ENCODE assay signal across 23 cellular contexts in the genomic region with DNA sequence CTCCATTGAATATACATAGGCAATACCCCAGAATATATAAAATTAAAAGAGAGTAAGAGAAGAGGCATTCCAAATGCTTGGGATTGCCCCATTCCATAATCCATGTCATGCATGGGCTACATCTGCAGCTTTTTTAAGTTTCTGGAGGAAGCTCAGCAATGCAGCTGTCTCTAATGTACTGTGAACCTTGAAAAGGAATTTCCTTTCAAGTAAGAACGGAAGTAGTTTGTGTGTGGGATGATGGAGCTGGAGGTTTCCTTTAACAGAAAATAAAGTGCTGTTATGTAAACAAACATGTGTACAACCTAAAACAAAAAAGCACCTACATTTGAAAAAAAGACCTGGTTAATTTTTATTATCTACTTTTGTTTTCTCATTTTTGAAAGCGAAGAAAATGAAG.
A peak's percentile ranks its signal among the peaks of the same experiment; 100 is the strongest.
DNase-seq lines count a peak whose midpoint lies in the region; ATAC-seq and TF ChIP-seq lines count a peak whose summit lies in the region.
"Had no signal": no experiment of that assay in that cellular context is flagged by ENCODE, and none has a peak within 500 bp of the region (broad histone marks: within the 10 kb centered on the region; RNA-seq: fewer than 3 reads in every experiment).

No MANE protein-coding gene starts in this region.

- H3K36me3 ChIP-seq in GM23338 (ENCODE audit: insufficient read depth): no peaks in the 10 kb centered on the region
- no peaks in the 10 kb centered on the region for H3K36me3 ChIP-seq in neural progenitor cell
- no peaks in the 10 kb centered on the region for H3K36me3 ChIP-seq in Karpas-422 (ENCODE audit: insufficient read depth, low read length)
- H3K36me3 ChIP-seq: gastrocnemius medialis, spleen, thyroid gland had no signal

- H3K4me3 Mint-ChIP-seq in GM23338 (no peak overlapping the region), brain (peak overlapping the region in 1 of 5 experiments; percentile 46), neural progenitor cell (no peak overlapping the region)
- no peak overlapping the region for H3K4me3 Mint-ChIP-seq in stimulated activated naive B cell treated with anti-CD40 and anti-IgM and Interleukin-4, amounts not matched to agents 10 μg/mL and 1 μg/mL and 100 μg/mL, for 72 hours
- H3K4me3 Mint-ChIP-seq: activated naive CD8-positive, alpha-beta T cell; activated T-helper 1 cell treated with anti-CD3 and anti-CD28 coated beads, Interleukin-12 subunit alpha, Interleukin-12 subunit beta, Interleukin-2, Interleukin-4 antibody, amounts not matched to agents 30 ng/mL and 10 ng/mL and 1 ng/mL, durations not matched to agents 14 hours and 24 hours and 36 hours; T-helper 17 cell had no signal

- no peaks in the 10 kb centered on the region for H3K9me3 ChIP-seq in neural progenitor cell (ENCODE audit: low read depth)
- H3K9me3 ChIP-seq in Karpas-422 (ENCODE audit: low read length): no peaks in the 10 kb centered on the region
- H3K9me3 ChIP-seq: gastrocnemius medialis, spleen, thyroid gland had no signal

- H3F3A ChIP-seq in GM23338 (replicated peaks; ENCODE audit: low read depth) (no peaks in the 10 kb centered on the region), neural progenitor cell (ENCODE audit: low read depth) (peaks cover 4% of the 10 kb centered on the region)

- H4K20me1 ChIP-seq in GM23338 (replicated peaks; ENCODE audit: insufficient read depth) (no peaks in the 10 kb centered on the region), neural progenitor cell (ENCODE audit: low read depth) (no peaks in the 10 kb centered on the region), Karpas-422 (ENCODE audit: insufficient read depth, low read depth, low read length) (no peaks in the 10 kb centered on the region)

- H3K4me3 ChIP-seq in GM23338 (no peak overlapping the region), fibroblast of pulmonary artery (replicated peaks; ENCODE audit: low read depth, low read length) (no peak overlapping the region), neural progenitor cell (no peak overlapping the region), Karpas-422 (ENCODE audit: low read length) (no peak overlapping the region)
- H3K4me3 ChIP-seq: gastrocnemius medialis, PC-9, spleen, thyroid gland had no signal

- H3K36me3 Mint-ChIP-seq in GM23338 (ENCODE audit: low read depth) (peaks cover 5% of the 10 kb centered on the region; the same call in 1 of the 3 replicates), brain (peaks cover 4% of the 10 kb centered on the region), neural progenitor cell (peaks cover 15% of the 10 kb centered on the region)
- H3K36me3 Mint-ChIP-seq in stimulated activated naive B cell treated with anti-CD40 and anti-IgM and Interleukin-4, amounts not matched to agents 10 μg/mL and 1 μg/mL and 100 μg/mL, for 72 hours: no peaks in the 10 kb centered on the region
- H3K36me3 Mint-ChIP-seq: activated naive CD8-positive, alpha-beta T cell had no signal

- H3K4me1 ChIP-seq in GM23338 (ENCODE audit: insufficient read depth) (peaks cover 7% of the 10 kb centered on the region; the same call in 1 of the 2 replicates), neural progenitor cell (peaks cover 30% of the 10 kb centered on the region), Karpas-422 (ENCODE audit: low read length) (no peaks in the 10 kb centered on the region)
- H3K4me1 ChIP-seq: thyroid gland had no signal

- H3K27me3 Mint-ChIP-seq in GM23338 (ENCODE audit: insufficient read depth, low read depth, poor library complexity) (no peaks in the 10 kb centered on the region), brain (peaks cover 4% of the 10 kb centered on the region), neural progenitor cell (ENCODE audit: insufficient read depth, low read depth) (peaks cover 2% of the 10 kb centered on the region)
- no peaks in the 10 kb centered on the region for H3K27me3 Mint-ChIP-seq in stimulated activated naive B cell treated with anti-CD40 and anti-IgM and Interleukin-4, amounts not matched to agents 10 μg/mL and 1 μg/mL and 100 μg/mL, for 72 hours
- H3K27me3 Mint-ChIP-seq: activated naive CD8-positive, alpha-beta T cell; T-helper 17 cell had no signal

- H2AFZ ChIP-seq in GM23338 (no peak overlapping the region), neural progenitor cell (replicated peaks) (peak overlapping the region; percentile 72), Karpas-422 (ENCODE audit: low read length) (no peak overlapping the region)
- H2AFZ ChIP-seq: PC-9 had no signal

- H3K9ac ChIP-seq in neural progenitor cell: no peak overlapping the region
- no peak overlapping the region for H3K9ac ChIP-seq in Karpas-422 (ENCODE audit: low read length)
- H3K9ac ChIP-seq: KMS-11 had no signal

- H3K9me2 ChIP-seq in GM23338 (ENCODE audit: insufficient read depth): no peaks in the 10 kb centered on the region
- H3K9me2 ChIP-seq in Karpas-422 (replicated peaks; ENCODE audit: insufficient read depth, low read length): no peaks in the 10 kb centered on the region

- DNase-seq in GM23338 (ENCODE audit: low spot score): peak; percentile 14
- peak; percentile 63 for DNase-seq in fibroblast of pulmonary artery (ENCODE audit: low read depth)
- DNase-seq in neural progenitor cell (ENCODE audit: low spot score): peak; percentile 32
- DNase-seq in T-helper 1 cell: no peak
- DNase-seq in Karpas-422: no peak
- no peak for DNase-seq in stimulated activated naive B cell treated with anti-CD40 and anti-IgM and Interleukin-4, amounts not matched to agents 10 μg/mL and 1 μg/mL and 100 μg/mL, for 72 hours
- DNase-seq: activated CD4-positive, alpha-beta T cell treated with anti-CD3 and anti-CD28 coated beads for 4 hours; gastrocnemius medialis; kidney; NCI-H187; NCI-H774; PC-9; retina; spleen; stimulated activated CD4-positive, alpha-beta T cell treated with anti-CD3 and anti-CD28 coated beads, Interleukin-4, amount 100 ng/mL, for 1 hour; stimulated activated naive CD8-positive, alpha-beta T cell treated with anti-CD3 and anti-CD28 coated beads, Interleukin-15, Interleukin-2, amounts not matched to agents 100 U/mL and 50 U/mL, for 24 hours; T-helper 17 cell; thyroid gland had no signal

- H3K79me2 ChIP-seq in GM23338 (replicated peaks; ENCODE audit: insufficient read depth) (no peaks in the 10 kb centered on the region), neural progenitor cell (ENCODE audit: low read depth) (no peaks in the 10 kb centered on the region), Karpas-422 (ENCODE audit: low read length) (no peaks in the 10 kb centered on the region)

- ATAC-seq in GM23338: no peak; the same call in 2 of the 3 replicates
- ATAC-seq in HG02885 (IDR thresholded peaks at IDR 0.05; ENCODE audit: poor library complexity, unreplicated experiment): no peak
- no peak for ATAC-seq in stimulated activated naive B cell treated with anti-CD40 and anti-IgM and Interleukin-4, amounts not matched to agents 10 μg/mL and 1 μg/mL and 100 μg/mL, for 72 hours (replicated peaks)
- ATAC-seq: gastrocnemius medialis; stimulated activated naive CD8-positive, alpha-beta T cell treated with anti-CD3 and anti-CD28 coated beads, Interleukin-15, Interleukin-2, amounts not matched to agents 100 U/mL and 50 U/mL, for 24 hours; T-helper 17 cell had no signal

- no peak overlapping the region for H3K27ac ChIP-seq in GM23338 (ENCODE audit: low read depth)
- H3K27ac ChIP-seq in neural progenitor cell: no peak overlapping the region
- no peak overlapping the region for H3K27ac ChIP-seq in Karpas-422 (ENCODE audit: low read length)
- H3K27ac ChIP-seq: gastrocnemius medialis, KMS-11, PC-9, thyroid gland had no signal

- no peak overlapping the region for H3K4me2 ChIP-seq in GM23338
- peak overlapping the region; percentile 11 for H3K4me2 ChIP-seq in neural progenitor cell
- H3K4me2 ChIP-seq in Karpas-422 (ENCODE audit: low read depth, low read length, poor library complexity, severe bottlenecking): no peak overlapping the region
- H3K4me2 ChIP-seq: KMS-11, PC-9 had no signal

- H3K27ac Mint-ChIP-seq in GM23338: no peak overlapping the region
- peak overlapping the region in 4 of 5 experiments; percentile 8 to 75 (median 36) for H3K27ac Mint-ChIP-seq in brain
- peak overlapping the region; percentile 17 for H3K27ac Mint-ChIP-seq in neural progenitor cell
- H3K27ac Mint-ChIP-seq in stimulated activated naive B cell treated with anti-CD40 and anti-IgM and Interleukin-4, amounts not matched to agents 10 μg/mL and 1 μg/mL and 100 μg/mL, for 72 hours: no peak overlapping the region
- H3K27ac Mint-ChIP-seq: activated naive CD8-positive, alpha-beta T cell; activated T-helper 1 cell treated with anti-CD3 and anti-CD28 coated beads, Interleukin-12 subunit alpha, Interleukin-12 subunit beta, Interleukin-2, Interleukin-4 antibody, amounts not matched to agents 30 ng/mL and 10 ng/mL and 1 ng/mL, durations not matched to agents 14 hours and 24 hours and 36 hours; T-helper 17 cell had no signal

- H3K4me1 Mint-ChIP-seq in GM23338 (peaks cover 14% of the 10 kb centered on the region; the same call in 2 of the 3 replicates), brain (peaks cover 56% of the 10 kb centered on the region), neural progenitor cell (peaks cover 50% of the 10 kb centered on the region)
- H3K4me1 Mint-ChIP-seq in stimulated activated naive B cell treated with anti-CD40 and anti-IgM and Interleukin-4, amounts not matched to agents 10 μg/mL and 1 μg/mL and 100 μg/mL, for 72 hours: peaks cover 0 to 5% of the 10 kb centered on the region in 2 donors
- H3K4me1 Mint-ChIP-seq: T-helper 17 cell had no signal

- no peaks in the 10 kb centered on the region for H3K27me3 ChIP-seq in GM23338 (ENCODE audit: insufficient read depth)
- no peaks in the 10 kb centered on the region for H3K27me3 ChIP-seq in neural progenitor cell
- H3K27me3 ChIP-seq in Karpas-422 (ENCODE audit: low read length): no peaks in the 10 kb centered on the region
- H3K27me3 ChIP-seq: gastrocnemius medialis, spleen, thyroid gland had no signal

- TF ChIP-seq CTCF in GM23338 (conservative IDR thresholded peaks at IDR 0.05; ENCODE audit: low read depth in 2 of 2) (no peak), brain (conservative IDR thresholded peaks at IDR 0.05) (no peak), fibroblast of pulmonary artery (IDR thresholded peaks at IDR 0.05; ENCODE audit: low read length, missing control alignments) (no peak), neural progenitor cell (IDR thresholded peaks at IDR 0.05) (no peak)

- peaks cover 10% of the 10 kb centered on the region; the same call in 2 of the 3 replicates for H3K9me3 Mint-ChIP-seq in GM23338
- H3K9me3 Mint-ChIP-seq in brain: peaks cover 0 to 6% (median 3%) of the 10 kb centered on the region in 5 experiments
- H3K9me3 Mint-ChIP-seq in neural progenitor cell: peaks cover 15% of the 10 kb centered on the region
- H3K9me3 Mint-ChIP-seq in stimulated activated naive B cell treated with anti-CD40 and anti-IgM and Interleukin-4, amounts not matched to agents 10 μg/mL and 1 μg/mL and 100 μg/mL, for 72 hours: peaks cover 0 to 3% of the 10 kb centered on the region in 2 donors
- H3K9me3 Mint-ChIP-seq: activated T-helper 1 cell treated with anti-CD3 and anti-CD28 coated beads, Interleukin-12 subunit alpha, Interleukin-12 subunit beta, Interleukin-2, Interleukin-4 antibody, amounts not matched to agents 30 ng/mL and 10 ng/mL and 1 ng/mL, durations not matched to agents 14 hours and 24 hours and 36 hours had no signal

TF ChIP-seq in GM23338, 12 proteins besides CTCF, POLR2A, EP300 and RAD21 (continues in another document):
- TF ChIP-seq NANOG (IDR thresholded peaks at IDR 0.05; ENCODE audit: borderline replicate concordance) (no peak), POLR2AphosphoS5 (IDR thresholded peaks at IDR 0.05; ENCODE audit: low read depth) (no peak), EZH2phosphoT487 (IDR thresholded peaks at IDR 0.05; ENCODE audit: unreplicated experiment) (no peak)

Comparison
In these comparisons a context has a peak if more than half of its experiments do, and no peak if none do; other contexts are left out.
1. DNase-seq: peak in GM23338 (single experiment), fibroblast of pulmonary artery (single experiment) and neural progenitor cell (single experiment); none in T-helper 1 cell (0 of 5), Karpas-422 (single experiment) and stimulated activated naive B cell treated with anti-CD40 and anti-IgM and Interleukin-4, amounts not matched to agents 10 μg/mL and 1 μg/mL and 100 μg/mL, for 72 hours (single experiment).
2. H3K27ac Mint-ChIP-seq: peak in brain (4 of 5) and neural progenitor cell (single experiment); none in GM23338 (single experiment) and stimulated activated naive B cell treated with anti-CD40 and anti-IgM and Interleukin-4, amounts not matched to agents 10 μg/mL and 1 μg/mL and 100 μg/mL, for 72 hours (single experiment).